1 cellular context compared by ENCODE assay signal in the genomic region with DNA sequence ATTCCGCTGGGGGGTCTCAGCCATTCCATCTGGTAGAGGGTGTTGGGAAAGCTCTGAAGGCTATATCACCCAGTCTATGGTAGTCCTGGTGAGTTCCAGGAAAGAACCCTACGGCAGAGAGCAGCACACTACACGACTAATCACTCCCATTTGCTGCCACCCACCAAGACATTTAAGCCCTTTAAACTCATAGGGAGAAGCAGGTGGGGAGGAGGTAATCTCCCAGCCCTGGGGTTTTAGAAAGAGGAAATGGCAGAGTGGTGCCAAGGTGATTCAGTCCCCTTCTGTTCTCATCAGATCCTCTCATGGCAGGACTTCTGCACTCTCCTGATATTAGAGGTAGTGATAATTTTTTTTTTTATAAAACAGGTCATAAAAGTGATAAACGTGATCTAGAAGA.
TF ChIP-seq lines count a peak whose summit lies in the region.

No MANE protein-coding gene starts in this region.

TF ChIP-seq in K562, 482 proteins besides CTCF, POLR2A, EP300 and RAD21:
- TF ChIP-seq SPI1 (IDR thresholded peaks at IDR 0.05; ENCODE audit: borderline replicate concordance, low read depth, low read length) (0 out of 2 replicates have a peak, but pooled peaks have one; percentile 24), ZNF12 (CRISPR knock-in tag; IDR thresholded peaks at IDR 0.05) (no peak)
TF ChIP-seq in K562: peak in this region for 1.
